ENCODE assay signal across 8 cellular contexts in the genomic region with DNA sequence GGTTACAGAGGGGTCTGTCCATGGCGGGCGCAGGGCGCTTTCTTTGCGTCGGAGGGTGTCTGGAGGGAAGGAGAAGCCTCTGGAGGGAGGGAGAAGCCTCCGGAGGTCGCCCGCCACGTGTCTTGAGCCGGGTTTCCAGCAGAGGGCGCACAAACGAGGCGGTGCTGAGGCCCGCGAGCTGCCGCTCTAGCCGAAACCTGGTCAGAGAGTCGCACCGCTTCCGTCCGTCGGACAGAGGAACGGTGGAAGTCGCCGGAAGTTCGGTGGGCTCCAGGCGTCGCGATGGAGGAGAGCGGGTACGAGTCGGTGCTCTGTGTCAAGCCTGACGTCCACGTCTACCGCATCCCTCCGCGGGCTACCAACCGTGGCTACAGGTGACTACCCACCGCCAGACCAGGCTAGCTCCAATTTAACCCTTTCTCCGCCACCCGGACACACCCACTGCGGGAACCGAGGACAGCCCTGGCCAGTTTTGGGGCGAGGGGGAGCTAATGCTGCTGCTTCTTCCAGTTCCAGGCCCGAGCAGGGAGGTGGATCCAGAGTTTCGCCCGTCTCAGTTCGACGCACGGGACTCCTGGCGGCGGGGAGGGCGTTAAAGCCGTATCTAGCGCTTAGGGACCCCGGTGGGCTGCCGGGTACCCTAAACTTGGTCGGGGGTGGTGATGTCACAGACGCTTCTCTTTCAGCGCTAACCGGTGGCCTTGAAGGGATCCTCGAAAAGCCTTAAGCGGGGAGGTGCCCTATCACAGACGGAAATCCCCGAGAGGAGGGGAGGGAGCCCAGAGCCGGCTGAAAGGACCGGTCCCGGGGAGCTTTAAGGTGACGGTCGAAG.
A peak's percentile ranks its signal among the peaks of the same experiment; 100 is the strongest.
DNase-seq lines count a peak whose midpoint lies in the region; ATAC-seq and TF ChIP-seq lines count a peak whose summit lies in the region.

Gene NECAP2 (plus strand): TSS at position 245 of the 832 bp plus-strand sequence. CDS start 38 bp downstream, at position 283.

- DNase-seq in AG09319 (ENCODE audit: extremely low read depth, low read depth): peak; percentile 73
- DNase-seq in NCI-H446 treated with DMSO at 0.1 percent for 48 hours (lab: John Stamatoyannopoulos, UW): peak; percentile 88
- DNase-seq in central memory CD8-positive, alpha-beta T cell (ENCODE audit: low spot score in 2 of 2): peak; percentile 87 to 94
- DNase-seq in islet precursor cell: peak; percentile 97
- DNase-seq in stimulated activated CD4-positive, alpha-beta T cell treated with anti-CD3 and anti-CD28 coated beads, Interleukin-12 subunit alpha, Interleukin-12 subunit beta, amount 100 ng/mL, for 4 hours: peak; percentile 97

- peak within 1 kb of the TSS; percentile 94 for H3K27ac Mint-ChIP-seq in central memory CD8-positive, alpha-beta T cell (ENCODE audit: low read depth)

- H3K4me1 Mint-ChIP-seq in central memory CD8-positive, alpha-beta T cell: peaks cover 32% of the 10 kb centered on the region

- peak; percentile 88 for TF ChIP-seq CTCF in AG09319 (IDR thresholded peaks at IDR 0.05; ENCODE audit: low read depth, low read length)

- H3K27me3 Mint-ChIP-seq in central memory CD8-positive, alpha-beta T cell: no peaks in the 10 kb centered on the region

- H3K4me3 Mint-ChIP-seq in central memory CD8-positive, alpha-beta T cell: peak within 1 kb of the TSS; percentile 93

- ATAC-seq in GM19025 (IDR thresholded peaks at IDR 0.05; ENCODE audit: low read depth, unreplicated experiment) (peak; percentile 76), HG03354 (IDR thresholded peaks at IDR 0.05; ENCODE audit: poor library complexity, severe bottlenecking, unreplicated experiment) (peak; percentile 89)
- peak; percentile 92 for ATAC-seq in activated CD4-positive, CD25-positive, alpha-beta regulatory T cell treated with anti-CD3 and anti-CD28 coated beads, Interleukin-2, amount 50 U/mL, for 24 hours
- peak; percentile 88 for ATAC-seq in central memory CD8-positive, alpha-beta T cell (replicated peaks; ENCODE audit: extremely low read depth, poor library complexity, severe bottlenecking)

- H3K36me3 Mint-ChIP-seq in central memory CD8-positive, alpha-beta T cell (ENCODE audit: insufficient read depth): peaks cover 29% of the 10 kb centered on the region

- no peaks in the 10 kb centered on the region for H3K9me3 Mint-ChIP-seq in central memory CD8-positive, alpha-beta T cell

Comparison
In these comparisons a context has a peak if more than half of its experiments do, and no peak if none do; other contexts are left out.
1. Peak in every context shown above with its lines: DNase-seq and ATAC-seq.